1 cellular context compared by ENCODE assay signal in genomic region chr3:44398853-44399252, GRCh38.
TF ChIP-seq lines count a peak whose summit lies in the region.

No MANE protein-coding gene starts in this region.

TF ChIP-seq in endothelial cell of umbilical vein, 7 proteins besides CTCF, POLR2A, EP300 and RAD21:
- TF ChIP-seq GATA2 (IDR thresholded peaks at IDR 0.05; ENCODE audit: insufficient read depth, insufficient read length, low read depth, low read length) (no peak), FOS (IDR thresholded peaks at IDR 0.05; ENCODE audit: borderline replicate concordance, insufficient read depth, low read length) (no peak), MAX (IDR thresholded peaks at IDR 0.05; ENCODE audit: insufficient read depth, insufficient read length) (no peak), MYC (IDR thresholded peaks at IDR 0.05; ENCODE audit: low read depth, low read length) (no peak), EZH2 (IDR thresholded peaks at IDR 0.05; ENCODE audit: borderline replicate concordance, low read depth, low read length, severe bottlenecking) (no peak), JUN (IDR thresholded peaks at IDR 0.05; ENCODE audit: borderline replicate concordance, insufficient read depth, insufficient read length, low read depth) (no peak), POLR2AphosphoS5 (IDR thresholded peaks at IDR 0.05; ENCODE audit: insufficient read depth, low read depth, low read length) (no peak)
